8 cellular contexts compared by ENCODE assay signal in genomic region chr6:42451146-42451594, GRCh38. TPM values are rescaled to one million over a fixed set of nuclear protein-coding genes. Genes with fewer than 3 reads are reported as not detected.
DNase-seq lines count a peak whose midpoint lies in the region; ATAC-seq and TF ChIP-seq lines count a peak whose summit lies in the region.

No MANE protein-coding gene starts in this region.

- no peaks in the 10 kb centered on the region for H3K27me3 ChIP-seq in CD4-positive, alpha-beta memory T cell (ENCODE audit: insufficient read depth, low read length)
- H3K27me3 ChIP-seq in KMS-11 (ENCODE audit: insufficient read depth, low read depth) (no peaks in the 10 kb centered on the region), iPS-18a (ENCODE audit: control insufficient read depth, insufficient read depth, low read length) (no peaks in the 10 kb centered on the region), stomach (no peaks in the 10 kb centered on the region)

- peaks cover 38 to 73% (median 46%) of the 10 kb centered on the region in 4 donors for H3K4me1 Mint-ChIP-seq in CD4-positive, alpha-beta memory T cell
- peaks cover 39% of the 10 kb centered on the region for H3K4me1 Mint-ChIP-seq in activated naive CD4-positive, alpha-beta T cell treated with anti-CD3 and anti-CD28 coated beads for 36 hours (ENCODE audit: low read depth)

- H3K4me1 ChIP-seq in CD4-positive, alpha-beta memory T cell (ENCODE audit: insufficient read depth, low read length): peaks cover 47% of the 10 kb centered on the region
- H3K4me1 ChIP-seq in KMS-11 (ENCODE audit: low read depth, poor library complexity, severe bottlenecking) (peaks cover 14% of the 10 kb centered on the region), iPS-18a (ENCODE audit: control insufficient read depth, low read depth, low read length) (peaks cover 23% of the 10 kb centered on the region), stomach (peaks cover 36 to 61% (median 50%) of the 10 kb centered on the region in 4 donors)

- H3K27me3 Mint-ChIP-seq in CD4-positive, alpha-beta memory T cell: no peaks in the 10 kb centered on the region
- peaks cover 7% of the 10 kb centered on the region for H3K27me3 Mint-ChIP-seq in activated naive CD4-positive, alpha-beta T cell treated with anti-CD3 and anti-CD28 coated beads for 36 hours (ENCODE audit: low read depth)

- H3K36me3 Mint-ChIP-seq in CD4-positive, alpha-beta memory T cell: peaks cover 10 to 26% of the 10 kb centered on the region in 2 donors
- H3K36me3 Mint-ChIP-seq in activated naive CD4-positive, alpha-beta T cell treated with anti-CD3 and anti-CD28 coated beads for 36 hours (ENCODE audit: low read depth): peaks cover 3% of the 10 kb centered on the region

- peak overlapping the region; percentile 94 for H3K4me2 ChIP-seq in KMS-11

- ATAC-seq in GM21367 (IDR thresholded peaks at IDR 0.05; ENCODE audit: unreplicated experiment) (no peak), HG03442 (IDR thresholded peaks at IDR 0.05; ENCODE audit: unreplicated experiment) (no peak)

- H3K9me3 ChIP-seq in CD4-positive, alpha-beta memory T cell (ENCODE audit: control insufficient read depth in 1 of 2, low read length in 2 of 2): no peaks in the 10 kb centered on the region
- H3K9me3 ChIP-seq in iPS-18a (ENCODE audit: control insufficient read depth, low read depth, low read length) (no peaks in the 10 kb centered on the region), stomach (no peaks in the 10 kb centered on the region)

- no peak for TF ChIP-seq EP300 in stomach (IDR thresholded peaks at IDR 0.05)

- 0 to 2% (median 1%) methylated on average over 14 of the region's 14 CpGs for WGBS in stomach, 5 donors

- peaks cover 39% of the 10 kb centered on the region for H3K79me2 ChIP-seq in KMS-11 (ENCODE audit: insufficient read depth, low read depth)

- TF ChIP-seq CTCF in KMS-11 (conservative IDR thresholded peaks at IDR 0.05; ENCODE audit: low read depth, low read length): no peak
- no peak for TF ChIP-seq CTCF in stomach (IDR thresholded peaks at IDR 0.05)

- peak overlapping the region; percentile 43 for H3K27ac ChIP-seq in CD4-positive, alpha-beta memory T cell (ENCODE audit: low read depth, low read length)
- H3K27ac ChIP-seq in KMS-11 (peak overlapping the region; percentile 97), iPS-18a (ENCODE audit: low read length) (no peak overlapping the region), stomach (peak overlapping the region; percentile 67 to 96 (median 92))

- H4K20me1 ChIP-seq in KMS-11 (ENCODE audit: insufficient read depth): no peaks in the 10 kb centered on the region

- intact Hi-C loops in CD4-positive, alpha-beta memory T cell (cut with micrococcal nuclease): loop anchor here (1.0 to 5.0 kb wide), 6 partner anchors 8 to 169 kb away; no protein-coding TSS in a partner anchor
- intact Hi-C loops in activated naive CD4-positive, alpha-beta T cell treated with anti-CD3 and anti-CD28 coated beads for 36 hours (cut with micrococcal nuclease): loop anchor here (1.0 to 10.0 kb wide), 8 partner anchors 49 to 666 kb away; partner anchors contain the start of genes MRPS10, PRICKLE4 and TOMM6
- intact Hi-C loops in stomach (cut with DNase I; ENCODE audit: low total_unique reads): no loop called here

- peak in 2 of 5 donors; percentile 31 to 43 for DNase-seq in CD4-positive, alpha-beta memory T cell
- no peak for DNase-seq in activated naive CD4-positive, alpha-beta T cell treated with anti-CD3 and anti-CD28 coated beads for 36 hours
- DNase-seq in stomach: no peak
- no peak for DNase-seq in stimulated activated CD4-positive, alpha-beta T cell treated with anti-CD3 and anti-CD28 coated beads, Interleukin-4, amount 100 ng/mL, for 1 hour

- H3K4me3 Mint-ChIP-seq in CD4-positive, alpha-beta memory T cell: peak overlapping the region; percentile 93 to 100 (median 98)
- peak overlapping the region; percentile 88 for H3K4me3 Mint-ChIP-seq in activated naive CD4-positive, alpha-beta T cell treated with anti-CD3 and anti-CD28 coated beads for 36 hours

- CTCF ChIA-PET in CD4-positive, alpha-beta memory T cell (lab: Charles Lee; ENCODE audit: partially characterized antibody): interaction anchor here (0.9 to 4.0 kb wide), 8 partner anchors 8 to 190 kb away, joined by 3 to 17 read pairs (median 4); no protein-coding TSS in a partner anchor
- CTCF ChIA-PET in activated naive CD4-positive, alpha-beta T cell treated with anti-CD3 and anti-CD28 coated beads for 36 hours (lab: Charles Lee): interaction anchor here (1.0 to 2.3 kb wide), 2 partner anchors 62 to 87 kb away, joined by 3 to 10 read pairs; no protein-coding TSS in a partner anchor

- H2AFZ ChIP-seq in KMS-11 (ENCODE audit: low read depth): peak overlapping the region; percentile 80

- no peaks in the 10 kb centered on the region for H3K36me3 ChIP-seq in CD4-positive, alpha-beta memory T cell (ENCODE audit: insufficient read depth, low read length)
- H3K36me3 ChIP-seq in KMS-11 (ENCODE audit: insufficient read depth) (no peaks in the 10 kb centered on the region), iPS-18a (ENCODE audit: control insufficient read depth, low read depth, low read length) (peaks cover 3% of the 10 kb centered on the region), stomach (no peaks in the 10 kb centered on the region)

- H3K9me3 Mint-ChIP-seq in CD4-positive, alpha-beta memory T cell: no peaks in the 10 kb centered on the region
- H3K9me3 Mint-ChIP-seq in activated naive CD4-positive, alpha-beta T cell treated with anti-CD3 and anti-CD28 coated beads for 36 hours: no peaks in the 10 kb centered on the region

- POLR2A ChIA-PET in CD4-positive, alpha-beta memory T cell (lab: Charles Lee; ENCODE audit: partially characterized antibody): interaction anchor here (0.7 to 11.1 kb wide), 11 partner anchors 9 to 84 kb away, joined by 3 to 238 read pairs (median 27); no protein-coding TSS in a partner anchor

- peak overlapping the region; percentile 72 to 96 for H3K4me3 ChIP-seq in CD4-positive, alpha-beta memory T cell (ENCODE audit: low read length in 2 of 2)
- H3K4me3 ChIP-seq in KMS-11 (IDR thresholded peaks at IDR 0.05; ENCODE audit: insufficient read depth, low read depth, low read length) (no peak overlapping the region), iPS-18a (ENCODE audit: low read length) (peak overlapping the region; percentile 80), stomach (peak overlapping the region; percentile 85 to 96 (median 91))

- peak overlapping the region; percentile 46 for H3K9ac ChIP-seq in KMS-11
- peak overlapping the region; percentile 50 for H3K9ac ChIP-seq in iPS-18a (ENCODE audit: low read length)

- H3K27ac Mint-ChIP-seq in CD4-positive, alpha-beta memory T cell: peak overlapping the region; percentile 86 to 96 (median 93)
- H3K27ac Mint-ChIP-seq in activated naive CD4-positive, alpha-beta T cell treated with anti-CD3 and anti-CD28 coated beads for 36 hours: peak overlapping the region; percentile 81

- no peak for TF ChIP-seq POLR2A in stomach (IDR thresholded peaks at IDR 0.05)

RNA-seq across cellular contexts. Expression of gene TRERF1, which starts 0.6 kb away (rescaled TPM):
- total RNA-seq in CD4-positive, alpha-beta memory T cell: 10 to 100 TPM; 25.9 to 28.3 TPM
- polyA plus RNA-seq in CD4-positive, alpha-beta memory T cell: 1 to 10 TPM; 1.1 to 8.8 TPM
- 1 to 10 TPM; 6.7 to 6.9 TPM for total RNA-seq in activated naive CD4-positive, alpha-beta T cell treated with anti-CD3 and anti-CD28 coated beads for 36 hours
- total RNA-seq in stomach: 1 to 10 TPM; 4.1 to 8.1 (median 5.9) TPM
- polyA plus RNA-seq in stomach: 1 to 10 TPM; 2.1 to 4.1 (median 2.1) TPM
